ENCODE assay signal across 1 cellular context in genomic region chr17:58658804-58659713, GRCh38.
TF ChIP-seq lines count a peak whose summit lies in the region.

No MANE protein-coding gene starts in this region.

TF ChIP-seq in HEK293, 187 proteins besides CTCF, POLR2A, EP300 and RAD21 (continued from another document and continues in another):
- TF ChIP-seq, protein P1, sequence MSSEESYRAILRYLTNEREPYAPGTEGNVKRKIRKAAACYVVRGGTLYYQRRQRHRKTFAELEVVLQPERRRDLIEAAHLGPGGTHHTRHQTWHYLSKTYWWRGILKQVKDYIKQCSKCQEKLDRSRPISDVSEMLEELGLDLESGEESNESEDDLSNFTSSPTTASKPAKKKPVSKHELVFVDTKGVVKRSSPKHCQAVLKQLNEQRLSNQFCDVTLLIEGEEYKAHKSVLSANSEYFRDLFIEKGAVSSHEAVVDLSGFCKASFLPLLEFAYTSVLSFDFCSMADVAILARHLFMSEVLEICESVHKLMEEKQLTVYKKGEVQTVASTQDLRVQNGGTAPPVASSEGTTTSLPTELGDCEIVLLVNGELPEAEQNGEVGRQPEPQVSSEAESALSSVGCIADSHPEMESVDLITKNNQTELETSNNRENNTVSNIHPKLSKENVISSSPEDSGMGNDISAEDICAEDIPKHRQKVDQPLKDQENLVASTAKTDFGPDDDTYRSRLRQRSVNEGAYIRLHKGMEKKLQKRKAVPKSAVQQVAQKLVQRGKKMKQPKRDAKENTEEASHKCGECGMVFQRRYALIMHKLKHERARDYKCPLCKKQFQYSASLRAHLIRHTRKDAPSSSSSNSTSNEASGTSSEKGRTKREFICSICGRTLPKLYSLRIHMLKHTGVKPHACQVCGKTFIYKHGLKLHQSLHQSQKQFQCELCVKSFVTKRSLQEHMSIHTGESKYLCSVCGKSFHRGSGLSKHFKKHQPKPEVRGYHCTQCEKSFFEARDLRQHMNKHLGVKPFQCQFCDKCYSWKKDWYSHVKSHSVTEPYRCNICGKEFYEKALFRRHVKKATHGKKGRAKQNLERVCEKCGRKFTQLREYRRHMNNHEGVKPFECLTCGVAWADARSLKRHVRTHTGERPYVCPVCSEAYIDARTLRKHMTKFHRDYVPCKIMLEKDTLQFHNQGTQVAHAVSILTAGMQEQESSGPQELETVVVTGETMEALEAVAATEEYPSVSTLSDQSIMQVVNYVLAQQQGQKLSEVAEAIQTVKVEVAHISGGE (tag by site-specific recombination; conservative IDR thresholded peaks at IDR 0.05; ENCODE audit: low read depth), result peak; percentile 24; the same call in 1 of the 2 replicates
- TF ChIP-seq ZBTB20 (tag by site-specific recombination; IDR thresholded peaks at IDR 0.05) (peak; percentile 90), ZNF138 (tag by site-specific recombination; IDR thresholded peaks at IDR 0.05; ENCODE audit: borderline replicate concordance) (no peak), ZNF121 (tag by site-specific recombination; IDR thresholded peaks at IDR 0.05) (peak; percentile 64; the same call in 1 of the 2 replicates), ZNF202 (tag by site-specific recombination; IDR thresholded peaks at IDR 0.05; ENCODE audit: borderline replicate concordance) (no peak), KLF7 (tag by site-specific recombination; IDR thresholded peaks at IDR 0.05; ENCODE audit: borderline replicate concordance) (no peak), ZNF521 (tag by site-specific recombination; IDR thresholded peaks at IDR 0.05) (no peak), ZBTB1 (tag by site-specific recombination; IDR thresholded peaks at IDR 0.05) (no peak), ZNF426 (tag by site-specific recombination; IDR thresholded peaks at IDR 0.05) (no peak), YY2 (tag by site-specific recombination; IDR thresholded peaks at IDR 0.05) (no peak), ZNF133 (tag by site-specific recombination; IDR thresholded peaks at IDR 0.05) (no peak), ZNF391 (tag by site-specific recombination; IDR thresholded peaks at IDR 0.05; ENCODE audit: borderline replicate concordance, low read depth) (peak; percentile 51; the same call in 1 of the 2 replicates), ZNF561 (tag by site-specific recombination; IDR thresholded peaks at IDR 0.05; ENCODE audit: borderline replicate concordance) (0 out of 2 replicates have a peak, but pooled peaks have one; percentile 9), ZNF645 (tag by site-specific recombination; IDR thresholded peaks at IDR 0.05) (no peak; the same call in 1 of the 2 replicates), ZNF394 (tag by site-specific recombination; IDR thresholded peaks at IDR 0.05; ENCODE audit: borderline replicate concordance) (peak; percentile 76), ZNF423 (tag by site-specific recombination; IDR thresholded peaks at IDR 0.05) (no peak; the same call in 1 of the 2 replicates), ZBTB7A (tag by site-specific recombination; IDR thresholded peaks at IDR 0.05; ENCODE audit: low read depth) (peak; percentile 19; the same call in 1 of the 2 replicates), GLI2 (tag by site-specific recombination; IDR thresholded peaks at IDR 0.05; ENCODE audit: borderline replicate concordance, low read depth) (no peak), ZNF571 (tag by site-specific recombination; IDR thresholded peaks at IDR 0.05) (no peak), ZNF274 (IDR thresholded peaks at IDR 0.05; ENCODE audit: low read length) (no peak), ZNF274 (tag by site-specific recombination; IDR thresholded peaks at IDR 0.05; ENCODE audit: borderline replicate concordance) (no peak), SP7 (tag by site-specific recombination; IDR thresholded peaks at IDR 0.05) (peak; percentile 91), ZNF747 (tag by site-specific recombination; IDR thresholded peaks at IDR 0.05) (no peak), ZIC2 (tag by site-specific recombination; IDR thresholded peaks at IDR 0.05) (0 out of 2 replicates have a peak, but pooled peaks have one; percentile 8), ZNF221 (tag by site-specific recombination; IDR thresholded peaks at IDR 0.05; ENCODE audit: borderline replicate concordance) (peak; percentile 24; the same call in 1 of the 2 replicates), KLF1 (tag by site-specific recombination; IDR thresholded peaks at IDR 0.05) (no peak), ZNF184 (tag by site-specific recombination; IDR thresholded peaks at IDR 0.05) (no peak), KLF9 (tag by site-specific recombination; IDR thresholded peaks at IDR 0.05; ENCODE audit: low read depth) (peak; percentile 25; the same call in 1 of the 2 replicates), ZNF544 (tag by site-specific recombination; IDR thresholded peaks at IDR 0.05) (no peak), ZNF114 (tag by site-specific recombination; IDR thresholded peaks at IDR 0.05) (no peak), HOXA7 (CRISPR knock-in tag; IDR thresholded peaks at IDR 0.05; ENCODE audit: borderline replicate concordance) (no peak), SALL2 (tag by site-specific recombination; IDR thresholded peaks at IDR 0.05; ENCODE audit: borderline replicate concordance) (no peak), ZFP3 (tag by site-specific recombination; IDR thresholded peaks at IDR 0.05; ENCODE audit: low read depth) (no peak), ZNF280C (tag by site-specific recombination; IDR thresholded peaks at IDR 0.05) (no peak), YY1 (tag by site-specific recombination; IDR thresholded peaks at IDR 0.05) (no peak), ZNF175 (tag by site-specific recombination; IDR thresholded peaks at IDR 0.05) (no peak), MEIS1 (CRISPR knock-in tag; IDR thresholded peaks at IDR 0.05; ENCODE audit: borderline replicate concordance) (no peak), ZNF624 (tag by site-specific recombination; IDR thresholded peaks at IDR 0.05) (peak; percentile 92), ZNF112 (tag by site-specific recombination; IDR thresholded peaks at IDR 0.05) (no peak), WT1 (tag by site-specific recombination; IDR thresholded peaks at IDR 0.05) (peak; percentile 35), ZNF830 (tag by site-specific recombination; IDR thresholded peaks at IDR 0.05; ENCODE audit: low read depth) (no peak), ZNF837 (tag by site-specific recombination; IDR thresholded peaks at IDR 0.05) (no peak), ZNF701 (tag by site-specific recombination; IDR thresholded peaks at IDR 0.05) (no peak), ZSCAN16 (tag by site-specific recombination; IDR thresholded peaks at IDR 0.05) (no peak; the same call in 1 of the 2 replicates), ZNF157 (tag by site-specific recombination; IDR thresholded peaks at IDR 0.05) (no peak), ZNF266 (tag by site-specific recombination; IDR thresholded peaks at IDR 0.05; ENCODE audit: low read depth) (no peak), ZNF654 (tag by site-specific recombination; IDR thresholded peaks at IDR 0.05; ENCODE audit: low read depth) (0 out of 2 replicates have a peak, but pooled peaks have one; percentile 9), MYNN (tag by site-specific recombination; IDR thresholded peaks at IDR 0.05; ENCODE audit: borderline replicate concordance) (no peak), ZNF501 (tag by site-specific recombination; IDR thresholded peaks at IDR 0.05) (0 out of 2 replicates have a peak, but pooled peaks have one; percentile 51), ZNF514 (tag by site-specific recombination; IDR thresholded peaks at IDR 0.05) (no peak)
- TF ChIP-seq, protein P2, sequence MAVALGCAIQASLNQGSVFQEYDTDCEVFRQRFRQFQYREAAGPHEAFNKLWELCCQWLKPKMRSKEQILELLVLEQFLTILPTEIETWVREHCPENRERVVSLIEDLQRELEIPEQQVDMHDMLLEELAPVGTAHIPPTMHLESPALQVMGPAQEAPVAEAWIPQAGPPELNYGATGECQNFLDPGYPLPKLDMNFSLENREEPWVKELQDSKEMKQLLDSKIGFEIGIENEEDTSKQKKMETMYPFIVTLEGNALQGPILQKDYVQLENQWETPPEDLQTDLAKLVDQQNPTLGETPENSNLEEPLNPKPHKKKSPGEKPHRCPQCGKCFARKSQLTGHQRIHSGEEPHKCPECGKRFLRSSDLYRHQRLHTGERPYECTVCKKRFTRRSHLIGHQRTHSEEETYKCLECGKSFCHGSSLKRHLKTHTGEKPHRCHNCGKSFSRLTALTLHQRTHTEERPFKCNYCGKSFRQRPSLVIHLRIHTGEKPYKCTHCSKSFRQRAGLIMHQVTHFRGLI (tag by site-specific recombination; IDR thresholded peaks at IDR 0.05), result peak; percentile 41; the same call in 1 of the 2 replicates
- TF ChIP-seq, protein P3, sequence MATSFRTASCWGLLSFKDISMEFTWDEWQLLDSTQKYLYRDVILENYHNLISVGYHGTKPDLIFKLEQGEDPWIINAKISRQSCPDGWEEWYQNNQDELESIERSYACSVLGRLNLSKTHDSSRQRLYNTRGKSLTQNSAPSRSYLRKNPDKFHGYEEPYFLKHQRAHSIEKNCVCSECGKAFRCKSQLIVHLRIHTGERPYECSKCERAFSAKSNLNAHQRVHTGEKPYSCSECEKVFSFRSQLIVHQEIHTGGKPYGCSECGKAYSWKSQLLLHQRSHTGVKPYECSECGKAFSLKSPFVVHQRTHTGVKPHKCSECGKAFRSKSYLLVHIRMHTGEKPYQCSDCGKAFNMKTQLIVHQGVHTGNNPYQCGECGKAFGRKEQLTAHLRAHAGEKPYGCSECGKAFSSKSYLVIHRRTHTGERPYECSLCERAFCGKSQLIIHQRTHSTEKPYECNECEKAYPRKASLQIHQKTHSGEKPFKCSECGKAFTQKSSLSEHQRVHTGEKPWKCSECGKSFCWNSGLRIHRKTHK (tag by site-specific recombination; IDR thresholded peaks at IDR 0.05), result no peak
- TF ChIP-seq, protein P4, sequence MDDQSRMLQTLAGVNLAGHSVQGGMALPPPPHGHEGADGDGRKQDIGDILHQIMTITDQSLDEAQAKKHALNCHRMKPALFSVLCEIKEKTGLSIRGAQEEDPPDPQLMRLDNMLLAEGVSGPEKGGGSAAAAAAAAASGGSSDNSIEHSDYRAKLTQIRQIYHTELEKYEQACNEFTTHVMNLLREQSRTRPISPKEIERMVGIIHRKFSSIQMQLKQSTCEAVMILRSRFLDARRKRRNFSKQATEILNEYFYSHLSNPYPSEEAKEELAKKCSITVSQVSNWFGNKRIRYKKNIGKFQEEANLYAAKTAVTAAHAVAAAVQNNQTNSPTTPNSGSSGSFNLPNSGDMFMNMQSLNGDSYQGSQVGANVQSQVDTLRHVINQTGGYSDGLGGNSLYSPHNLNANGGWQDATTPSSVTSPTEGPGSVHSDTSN (CRISPR knock-in tag; IDR thresholded peaks at IDR 0.05), result no peak
- TF ChIP-seq, protein P5, sequence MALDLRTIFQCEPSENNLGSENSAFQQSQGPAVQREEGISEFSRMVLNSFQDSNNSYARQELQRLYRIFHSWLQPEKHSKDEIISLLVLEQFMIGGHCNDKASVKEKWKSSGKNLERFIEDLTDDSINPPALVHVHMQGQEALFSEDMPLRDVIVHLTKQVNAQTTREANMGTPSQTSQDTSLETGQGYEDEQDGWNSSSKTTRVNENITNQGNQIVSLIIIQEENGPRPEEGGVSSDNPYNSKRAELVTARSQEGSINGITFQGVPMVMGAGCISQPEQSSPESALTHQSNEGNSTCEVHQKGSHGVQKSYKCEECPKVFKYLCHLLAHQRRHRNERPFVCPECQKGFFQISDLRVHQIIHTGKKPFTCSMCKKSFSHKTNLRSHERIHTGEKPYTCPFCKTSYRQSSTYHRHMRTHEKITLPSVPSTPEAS (tag by site-specific recombination; IDR thresholded peaks at IDR 0.05), result 0 out of 2 replicates have a peak, but pooled peaks have one; percentile 22
- TF ChIP-seq, protein P6, sequence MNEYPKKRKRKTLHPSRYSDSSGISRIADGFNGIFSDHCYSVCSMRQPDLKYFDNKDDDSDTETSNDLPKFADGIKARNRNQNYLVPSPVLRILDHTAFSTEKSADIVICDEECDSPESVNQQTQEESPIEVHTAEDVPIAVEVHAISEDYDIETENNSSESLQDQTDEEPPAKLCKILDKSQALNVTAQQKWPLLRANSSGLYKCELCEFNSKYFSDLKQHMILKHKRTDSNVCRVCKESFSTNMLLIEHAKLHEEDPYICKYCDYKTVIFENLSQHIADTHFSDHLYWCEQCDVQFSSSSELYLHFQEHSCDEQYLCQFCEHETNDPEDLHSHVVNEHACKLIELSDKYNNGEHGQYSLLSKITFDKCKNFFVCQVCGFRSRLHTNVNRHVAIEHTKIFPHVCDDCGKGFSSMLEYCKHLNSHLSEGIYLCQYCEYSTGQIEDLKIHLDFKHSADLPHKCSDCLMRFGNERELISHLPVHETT (tag by site-specific recombination; IDR thresholded peaks at IDR 0.05), result peak; percentile 78
- TF ChIP-seq, protein P7, sequence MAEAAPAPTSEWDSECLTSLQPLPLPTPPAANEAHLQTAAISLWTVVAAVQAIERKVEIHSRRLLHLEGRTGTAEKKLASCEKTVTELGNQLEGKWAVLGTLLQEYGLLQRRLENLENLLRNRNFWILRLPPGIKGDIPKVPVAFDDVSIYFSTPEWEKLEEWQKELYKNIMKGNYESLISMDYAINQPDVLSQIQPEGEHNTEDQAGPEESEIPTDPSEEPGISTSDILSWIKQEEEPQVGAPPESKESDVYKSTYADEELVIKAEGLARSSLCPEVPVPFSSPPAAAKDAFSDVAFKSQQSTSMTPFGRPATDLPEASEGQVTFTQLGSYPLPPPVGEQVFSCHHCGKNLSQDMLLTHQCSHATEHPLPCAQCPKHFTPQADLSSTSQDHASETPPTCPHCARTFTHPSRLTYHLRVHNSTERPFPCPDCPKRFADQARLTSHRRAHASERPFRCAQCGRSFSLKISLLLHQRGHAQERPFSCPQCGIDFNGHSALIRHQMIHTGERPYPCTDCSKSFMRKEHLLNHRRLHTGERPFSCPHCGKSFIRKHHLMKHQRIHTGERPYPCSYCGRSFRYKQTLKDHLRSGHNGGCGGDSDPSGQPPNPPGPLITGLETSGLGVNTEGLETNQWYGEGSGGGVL (tag by site-specific recombination; IDR thresholded peaks at IDR 0.05), result peak; percentile 74
